Comparison of ENCODE assay signal across 16 cellular contexts in the genomic region with DNA sequence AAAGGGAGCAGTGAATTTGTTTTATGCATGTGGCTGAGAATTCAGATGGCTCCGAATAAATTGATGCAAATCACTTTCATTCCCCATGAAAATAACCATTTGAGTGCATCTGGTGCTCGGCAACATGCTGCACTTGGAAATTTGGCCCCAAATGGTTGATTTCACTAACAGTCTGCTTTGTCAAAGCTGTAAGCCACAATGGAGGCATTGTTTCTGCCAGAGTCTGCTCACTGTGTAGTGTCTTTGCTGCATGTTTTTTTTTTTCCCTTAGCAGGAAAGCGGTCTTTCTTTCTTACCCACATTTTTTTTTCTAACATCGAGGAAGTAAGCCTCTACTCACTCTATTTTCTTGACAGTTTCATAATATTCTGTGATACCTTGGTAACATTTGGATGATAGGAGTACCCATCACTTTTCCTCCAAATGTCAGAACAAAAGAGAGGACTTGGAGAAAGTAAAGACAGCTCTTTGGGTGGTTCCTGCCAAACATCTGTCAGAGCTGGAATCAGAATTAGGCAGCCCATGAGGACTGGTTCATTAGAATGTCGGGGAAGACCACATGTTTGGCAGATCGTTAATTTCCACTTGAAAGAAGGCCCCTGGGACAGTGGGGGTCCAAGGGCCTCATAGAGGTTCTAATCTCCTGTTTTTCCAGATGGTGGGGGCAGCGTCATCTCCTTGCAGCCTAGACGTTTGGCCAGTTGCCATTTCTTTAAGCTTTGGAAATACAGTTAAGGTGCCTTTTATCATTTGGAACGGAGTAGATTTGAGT.
DNase-seq lines count a peak whose midpoint lies in the region; ATAC-seq and TF ChIP-seq lines count a peak whose summit lies in the region.
"Had no signal": no experiment of that assay in that cellular context is flagged by ENCODE, and none has a peak within 500 bp of the region (broad histone marks: within the 10 kb centered on the region; RNA-seq: fewer than 3 reads in every experiment).

No MANE protein-coding gene starts in this region.

- H3F3A ChIP-seq in GM23338 (replicated peaks; ENCODE audit: low read depth): no peaks in the 10 kb centered on the region

- no peaks in the 10 kb centered on the region for H3K27me3 Mint-ChIP-seq in GM23338 (ENCODE audit: insufficient read depth, low read depth, poor library complexity)
- peaks cover 9% of the 10 kb centered on the region for H3K27me3 Mint-ChIP-seq in glutamatergic neuron (ENCODE audit: unreplicated experiment)

- no peak overlapping the region for H3K4me3 Mint-ChIP-seq in GM23338
- peak overlapping the region; percentile 58 for H3K4me3 Mint-ChIP-seq in glutamatergic neuron (ENCODE audit: unreplicated experiment)
- H3K4me3 Mint-ChIP-seq: T-cell had no signal

- H3K27ac Mint-ChIP-seq in GM23338: no peak overlapping the region
- H3K27ac Mint-ChIP-seq in glutamatergic neuron (ENCODE audit: unreplicated experiment): peak overlapping the region; percentile 93
- H3K27ac Mint-ChIP-seq: T-cell had no signal

- no peaks in the 10 kb centered on the region for H3K79me2 ChIP-seq in GM23338 (replicated peaks; ENCODE audit: insufficient read depth)

- H3K36me3 Mint-ChIP-seq in GM23338 (ENCODE audit: low read depth): no peaks in the 10 kb centered on the region
- H3K36me3 Mint-ChIP-seq in glutamatergic neuron (ENCODE audit: unreplicated experiment): no peaks in the 10 kb centered on the region
- H3K36me3 Mint-ChIP-seq: T-cell had no signal

- ATAC-seq in GM23338 (no peak), HG03342 (IDR thresholded peaks at IDR 0.05; ENCODE audit: unreplicated experiment) (no peak), GM21737 (IDR thresholded peaks at IDR 0.05; ENCODE audit: unreplicated experiment) (no peak)
- ATAC-seq: T-cell had no signal

- DNase-seq in GM23338 (ENCODE audit: low spot score) (no peak), SK-N-MC (ENCODE audit: low read depth, low spot score) (no peak), glutamatergic neuron (peak; percentile 56), nucleus accumbens (lab: John Stamatoyannopoulos, UW) (peak in 45 of 56 donors; percentile 9 to 81 (median 42)), NCI-H146 treated with DMSO at 0.1 percent for 48 hours (lab: John Stamatoyannopoulos, UW; ENCODE audit: unreplicated experiment) (no peak), DMS79 treated with DMSO at 0.1 percent for 48 hours (lab: John Stamatoyannopoulos, UW) (no peak)
- DNase-seq: activated CD4-positive, alpha-beta T cell treated with anti-CD3 and anti-CD28 coated beads for 4 hours; activated T-cell treated with anti-CD3 and anti-CD28 coated beads, Interleukin-2, amount 50 U/mL, for 48 hours; DND-41; NCI-H2081; stimulated activated CD4-positive, alpha-beta T cell treated with anti-CD3 and anti-CD28 coated beads, Interleukin-4, amount 100 ng/mL, for 24 hours; stimulated activated naive CD4-positive, alpha-beta T cell; T-cell had no signal

- TF ChIP-seq CTCF in GM23338 (conservative IDR thresholded peaks at IDR 0.05; ENCODE audit: low read depth in 2 of 2) (no peak), glutamatergic neuron (IDR thresholded peaks at IDR 0.05; ENCODE audit: partially characterized antibody, unreplicated experiment) (no peak)

- H3K4me3 ChIP-seq in GM23338 (no peak overlapping the region), SK-N-MC (peak overlapping the region; percentile 44)
- H3K4me3 ChIP-seq: lung had no signal

- H3K4me2 ChIP-seq in GM23338: peak overlapping the region; percentile 8; the same call in 1 of the 2 replicates

- no peak overlapping the region for H3K9ac ChIP-seq in SK-N-MC (ENCODE audit: insufficient read length)

- H3K4me1 ChIP-seq in GM23338 (ENCODE audit: insufficient read depth): peaks cover 17% of the 10 kb centered on the region

- H3K27ac ChIP-seq in GM23338 (ENCODE audit: low read depth) (0 out of 2 replicates have a peak overlapping the region, but pooled peaks have one; percentile 29), SK-N-MC (0 out of 2 replicates have a peak overlapping the region, but pooled peaks have one; percentile 22)

- H3K9me3 Mint-ChIP-seq in GM23338 (no peaks in the 10 kb centered on the region; the same call in 2 of the 3 replicates), glutamatergic neuron (ENCODE audit: unreplicated experiment) (no peaks in the 10 kb centered on the region)
- H3K9me3 Mint-ChIP-seq: T-cell had no signal

- peak overlapping the region; percentile 72; the same call in 1 of the 2 replicates for H2AFZ ChIP-seq in GM23338

- H3K4me1 Mint-ChIP-seq in GM23338 (peaks cover 30% of the 10 kb centered on the region), glutamatergic neuron (ENCODE audit: low read depth, unreplicated experiment) (peaks cover 65% of the 10 kb centered on the region)
- H3K4me1 Mint-ChIP-seq: T-cell had no signal

- no peaks in the 10 kb centered on the region for H3K9me3 ChIP-seq in SK-N-MC (ENCODE audit: low read depth, low read length)

- H3K9me2 ChIP-seq in GM23338 (ENCODE audit: insufficient read depth): no peaks in the 10 kb centered on the region

- no peaks in the 10 kb centered on the region for H3K27me3 ChIP-seq in GM23338 (ENCODE audit: insufficient read depth)

- H3K36me3 ChIP-seq in GM23338 (ENCODE audit: insufficient read depth): no peaks in the 10 kb centered on the region
- no peaks in the 10 kb centered on the region for H3K36me3 ChIP-seq in SK-N-MC (ENCODE audit: insufficient read depth, low read length)

- no peaks in the 10 kb centered on the region for H4K20me1 ChIP-seq in GM23338 (replicated peaks; ENCODE audit: insufficient read depth)

TF ChIP-seq in GM23338, 12 proteins besides CTCF, POLR2A, EP300 and RAD21:
- TF ChIP-seq CREB1 (CRISPR knock-in tag; IDR thresholded peaks at IDR 0.05; ENCODE audit: low read depth) (no peak), STAT1 (IDR thresholded peaks at IDR 0.05; ENCODE audit: unreplicated experiment) (no peak), EZH2 (IDR thresholded peaks at IDR 0.05; ENCODE audit: low read depth, unreplicated experiment) (no peak), NANOG (IDR thresholded peaks at IDR 0.05; ENCODE audit: borderline replicate concordance) (no peak), JUNB (IDR thresholded peaks at IDR 0.05; ENCODE audit: unreplicated experiment) (no peak)
- TF ChIP-seq, protein P1, sequence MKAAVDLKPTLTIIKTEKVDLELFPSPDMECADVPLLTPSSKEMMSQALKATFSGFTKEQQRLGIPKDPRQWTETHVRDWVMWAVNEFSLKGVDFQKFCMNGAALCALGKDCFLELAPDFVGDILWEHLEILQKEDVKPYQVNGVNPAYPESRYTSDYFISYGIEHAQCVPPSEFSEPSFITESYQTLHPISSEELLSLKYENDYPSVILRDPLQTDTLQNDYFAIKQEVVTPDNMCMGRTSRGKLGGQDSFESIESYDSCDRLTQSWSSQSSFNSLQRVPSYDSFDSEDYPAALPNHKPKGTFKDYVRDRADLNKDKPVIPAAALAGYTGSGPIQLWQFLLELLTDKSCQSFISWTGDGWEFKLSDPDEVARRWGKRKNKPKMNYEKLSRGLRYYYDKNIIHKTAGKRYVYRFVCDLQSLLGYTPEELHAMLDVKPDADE (IDR thresholded peaks at IDR 0.05): no peak
- TF ChIP-seq, protein P2, sequence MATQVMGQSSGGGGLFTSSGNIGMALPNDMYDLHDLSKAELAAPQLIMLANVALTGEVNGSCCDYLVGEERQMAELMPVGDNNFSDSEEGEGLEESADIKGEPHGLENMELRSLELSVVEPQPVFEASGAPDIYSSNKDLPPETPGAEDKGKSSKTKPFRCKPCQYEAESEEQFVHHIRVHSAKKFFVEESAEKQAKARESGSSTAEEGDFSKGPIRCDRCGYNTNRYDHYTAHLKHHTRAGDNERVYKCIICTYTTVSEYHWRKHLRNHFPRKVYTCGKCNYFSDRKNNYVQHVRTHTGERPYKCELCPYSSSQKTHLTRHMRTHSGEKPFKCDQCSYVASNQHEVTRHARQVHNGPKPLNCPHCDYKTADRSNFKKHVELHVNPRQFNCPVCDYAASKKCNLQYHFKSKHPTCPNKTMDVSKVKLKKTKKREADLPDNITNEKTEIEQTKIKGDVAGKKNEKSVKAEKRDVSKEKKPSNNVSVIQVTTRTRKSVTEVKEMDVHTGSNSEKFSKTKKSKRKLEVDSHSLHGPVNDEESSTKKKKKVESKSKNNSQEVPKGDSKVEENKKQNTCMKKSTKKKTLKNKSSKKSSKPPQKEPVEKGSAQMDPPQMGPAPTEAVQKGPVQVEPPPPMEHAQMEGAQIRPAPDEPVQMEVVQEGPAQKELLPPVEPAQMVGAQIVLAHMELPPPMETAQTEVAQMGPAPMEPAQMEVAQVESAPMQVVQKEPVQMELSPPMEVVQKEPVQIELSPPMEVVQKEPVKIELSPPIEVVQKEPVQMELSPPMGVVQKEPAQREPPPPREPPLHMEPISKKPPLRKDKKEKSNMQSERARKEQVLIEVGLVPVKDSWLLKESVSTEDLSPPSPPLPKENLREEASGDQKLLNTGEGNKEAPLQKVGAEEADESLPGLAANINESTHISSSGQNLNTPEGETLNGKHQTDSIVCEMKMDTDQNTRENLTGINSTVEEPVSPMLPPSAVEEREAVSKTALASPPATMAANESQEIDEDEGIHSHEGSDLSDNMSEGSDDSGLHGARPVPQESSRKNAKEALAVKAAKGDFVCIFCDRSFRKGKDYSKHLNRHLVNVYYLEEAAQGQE (IDR thresholded peaks at IDR 0.05; ENCODE audit: unreplicated experiment): no peak
TF ChIP-seq in GM23338: peak in this region for 0.

Comparison
In these comparisons a context has a peak if more than half of its experiments do, and no peak if none do; other contexts are left out.
1. DNase-seq: peak in glutamatergic neuron (single experiment) and nucleus accumbens (45 of 56); none in GM23338 (single experiment), SK-N-MC (single experiment), NCI-H146 treated with DMSO at 0.1 percent for 48 hours (single experiment) and DMS79 treated with DMSO at 0.1 percent for 48 hours (single experiment).